Comparison of ENCODE assay signal across 19 cellular contexts in genomic region chr18:8865934-8866333, GRCh38.
DNase-seq lines count a peak whose midpoint lies in the region; ATAC-seq and TF ChIP-seq lines count a peak whose summit lies in the region.
"Had no signal": no experiment of that assay in that cellular context is flagged by ENCODE, and none has a peak within 500 bp of the region (broad histone marks: within the 10 kb centered on the region; RNA-seq: fewer than 3 reads in every experiment).

No MANE protein-coding gene starts in this region.

- H3K9me3 ChIP-seq in HEK293 (ENCODE audit: control insufficient read depth, insufficient read depth, low read depth, low read length) (no peaks in the 10 kb centered on the region), A673 (ENCODE audit: low read depth, low read length, poor library complexity, severe bottlenecking) (no peaks in the 10 kb centered on the region)
- H3K9me3 ChIP-seq: BE2C had no signal

- H3K27ac Mint-ChIP-seq in chondrocyte (ENCODE audit: unreplicated experiment), result no peak overlapping the region
- H3K27ac Mint-ChIP-seq: CD8-positive, alpha-beta memory T cell; HFFc6 had no signal

- no peak for TF ChIP-seq CTCF in HEK293 (tag by site-specific recombination; IDR thresholded peaks at IDR 0.05)
- TF ChIP-seq CTCF in chondrocyte (IDR thresholded peaks at IDR 0.05), result no peak
- no peak for TF ChIP-seq CTCF in A673 (conservative IDR thresholded peaks at IDR 0.05; ENCODE audit: low read depth, low read length)

- H3K36me3 Mint-ChIP-seq in chondrocyte (ENCODE audit: low read depth), result no peaks in the 10 kb centered on the region
- H3K36me3 Mint-ChIP-seq: CD4-positive, CD25-positive, alpha-beta regulatory T cell; CD8-positive, alpha-beta memory T cell had no signal

- no peak overlapping the region for H3K4me3 ChIP-seq in HEK293 (ENCODE audit: low read depth, low read length)
- H3K4me3 ChIP-seq in A673 (ENCODE audit: low read depth, low read length, poor library complexity, severe bottlenecking), result no peak overlapping the region
- H3K4me3 ChIP-seq: GM23248 had no signal

- H3K27me3 Mint-ChIP-seq in chondrocyte (ENCODE audit: low read depth), result no peaks in the 10 kb centered on the region
- H3K27me3 Mint-ChIP-seq: CD4-positive, CD25-positive, alpha-beta regulatory T cell had no signal

- POLR2A ChIA-PET in HEK293 (lab: Yijun Ruan, JAX) (no interaction called here), A673 (lab: Charles Lee; ENCODE audit: low non-redundant PET) (no interaction called here)

- no peaks in the 10 kb centered on the region for H3K9me3 Mint-ChIP-seq in chondrocyte (ENCODE audit: low read depth)
- H3K9me3 Mint-ChIP-seq: CD8-positive, alpha-beta memory T cell; HFFc6 had no signal

- no peak overlapping the region for H3K4me3 Mint-ChIP-seq in chondrocyte (ENCODE audit: unreplicated experiment)
- H3K4me3 Mint-ChIP-seq: CD4-positive, CD25-positive, alpha-beta regulatory T cell; CD8-positive, alpha-beta memory T cell; HFFc6 had no signal

- CTCF ChIA-PET in HEK293 (lab: Yijun Ruan, JAX) (no interaction called here), A673 (lab: Charles Lee) (no interaction called here)

- TF ChIP-seq POLR2A in erythroblast (IDR thresholded peaks at IDR 0.05; ENCODE audit: low read length), result no peak

- ATAC-seq in GM19324 (IDR thresholded peaks at IDR 0.05; ENCODE audit: low FRiP score, unreplicated experiment), result no peak

- H3K27me3 ChIP-seq in A673 (replicated peaks; ENCODE audit: insufficient read depth, low read depth, low read length, poor library complexity), result no peaks in the 10 kb centered on the region
- H3K27me3 ChIP-seq: BE2C had no signal

- intact Hi-C loops in A673 (cut with micrococcal nuclease; ENCODE audit: unreplicated experiment), result no loop called here

- BruUV-seq in A673 (replicated peaks; lab: Mats Ljungman, UMichigan), result no TSS peak

- H3K36me3 ChIP-seq in HEK293 (ENCODE audit: control insufficient read depth in 2 of 2, insufficient read depth in 1 of 2, low read length in 2 of 2) (no peaks in the 10 kb centered on the region), A673 (ENCODE audit: insufficient read depth, low read length, poor library complexity, severe bottlenecking) (no peaks in the 10 kb centered on the region)
- H3K36me3 ChIP-seq: BE2C had no signal

- H3K4me1 Mint-ChIP-seq in chondrocyte (ENCODE audit: low read depth), result no peaks in the 10 kb centered on the region
- H3K4me1 Mint-ChIP-seq: CD4-positive, CD25-positive, alpha-beta regulatory T cell; CD8-positive, alpha-beta memory T cell had no signal

- H3K27ac ChIP-seq in HEK293 (ENCODE audit: extremely low read depth, low read depth, low read length), result no peak overlapping the region
- no peak overlapping the region for H3K27ac ChIP-seq in A673 (ENCODE audit: low read depth, low read length, poor library complexity, severe bottlenecking)
- H3K27ac ChIP-seq: GM23248 had no signal

- H3K4me1 ChIP-seq in HEK293 (ENCODE audit: control insufficient read depth, insufficient read depth, low read length), result no peaks in the 10 kb centered on the region
- no peaks in the 10 kb centered on the region for H3K4me1 ChIP-seq in A673 (ENCODE audit: insufficient read depth, low read length, poor library complexity, severe bottlenecking)
- H3K4me1 ChIP-seq: BE2C had no signal

- DNase-seq in RPMI7951 (ENCODE audit: low read depth) (peak; percentile 69), erythroblast (lab: John Stamatoyannopoulos, UW) (peak; percentile 19 to 73), chondrocyte (ENCODE audit: low spot score) (no peak), A673 (ENCODE audit: low spot score) (no peak)
- DNase-seq: ACHN; BE2C; C1 segment of cervical spinal cord; CD4-positive, CD25-positive, alpha-beta regulatory T cell; CD8-positive, alpha-beta memory T cell; COR-L47; DMS 273 treated with DMSO at 0.1 percent for 48 hours; DMS53; DND-41; GM23248; HCEC 1CT; HFFc6; IMR-90 had no signal

TF ChIP-seq in HEK293, 187 proteins besides CTCF, POLR2A, EP300 and RAD21:
- TF ChIP-seq, protein P1, sequence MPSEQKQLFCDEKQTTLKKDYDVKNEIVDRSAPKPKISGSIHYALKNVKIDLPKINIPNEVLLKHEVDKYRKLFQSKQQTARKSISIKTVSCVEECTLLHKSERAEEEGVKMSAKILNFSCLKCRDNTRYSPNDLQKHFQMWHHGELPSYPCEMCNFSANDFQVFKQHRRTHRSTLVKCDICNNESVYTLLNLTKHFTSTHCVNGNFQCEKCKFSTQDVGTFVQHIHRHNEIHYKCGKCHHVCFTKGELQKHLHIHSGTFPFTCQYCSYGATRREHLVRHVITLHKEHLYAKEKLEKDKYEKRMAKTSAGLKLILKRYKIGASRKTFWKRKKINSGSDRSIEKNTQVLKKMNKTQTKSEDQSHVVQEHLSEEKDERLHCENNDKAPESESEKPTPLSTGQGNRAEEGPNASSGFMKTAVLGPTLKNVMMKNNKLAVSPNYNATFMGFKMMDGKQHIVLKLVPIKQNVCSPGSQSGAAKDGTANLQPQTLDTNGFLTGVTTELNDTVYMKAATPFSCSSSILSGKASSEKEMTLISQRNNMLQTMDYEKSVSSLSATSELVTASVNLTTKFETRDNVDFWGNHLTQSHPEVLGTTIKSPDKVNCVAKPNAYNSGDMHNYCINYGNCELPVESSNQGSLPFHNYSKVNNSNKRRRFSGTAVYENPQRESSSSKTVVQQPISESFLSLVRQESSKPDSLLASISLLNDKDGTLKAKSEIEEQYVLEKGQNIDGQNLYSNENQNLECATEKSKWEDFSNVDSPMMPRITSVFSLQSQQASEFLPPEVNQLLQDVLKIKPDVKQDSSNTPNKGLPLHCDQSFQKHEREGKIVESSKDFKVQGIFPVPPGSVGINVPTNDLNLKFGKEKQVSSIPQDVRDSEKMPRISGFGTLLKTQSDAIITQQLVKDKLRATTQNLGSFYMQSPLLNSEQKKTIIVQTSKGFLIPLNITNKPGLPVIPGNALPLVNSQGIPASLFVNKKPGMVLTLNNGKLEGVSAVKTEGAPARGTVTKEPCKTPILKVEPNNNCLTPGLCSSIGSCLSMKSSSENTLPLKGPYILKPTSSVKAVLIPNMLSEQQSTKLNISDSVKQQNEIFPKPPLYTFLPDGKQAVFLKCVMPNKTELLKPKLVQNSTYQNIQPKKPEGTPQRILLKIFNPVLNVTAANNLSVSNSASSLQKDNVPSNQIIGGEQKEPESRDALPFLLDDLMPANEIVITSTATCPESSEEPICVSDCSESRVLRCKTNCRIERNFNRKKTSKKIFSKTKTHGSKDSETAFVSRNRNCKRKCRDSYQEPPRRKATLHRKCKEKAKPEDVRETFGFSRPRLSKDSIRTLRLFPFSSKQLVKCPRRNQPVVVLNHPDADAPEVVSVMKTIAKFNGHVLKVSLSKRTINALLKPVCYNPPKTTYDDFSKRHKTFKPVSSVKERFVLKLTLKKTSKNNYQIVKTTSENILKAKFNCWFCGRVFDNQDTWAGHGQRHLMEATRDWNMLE (tag by site-specific recombination; conservative IDR thresholded peaks at IDR 0.05; ENCODE audit: low read depth), result no peak
- TF ChIP-seq ZNF48 (tag by site-specific recombination; IDR thresholded peaks at IDR 0.05) (no peak), SETDB1 (IDR thresholded peaks at IDR 0.05; ENCODE audit: insufficient read length, low read length) (no peak), ZIC2 (tag by site-specific recombination; IDR thresholded peaks at IDR 0.05) (0 out of 2 replicates have a peak, but pooled peaks have one; percentile 13), ZNF785 (tag by site-specific recombination; IDR thresholded peaks at IDR 0.05) (no peak)
- TF ChIP-seq, protein P2, sequence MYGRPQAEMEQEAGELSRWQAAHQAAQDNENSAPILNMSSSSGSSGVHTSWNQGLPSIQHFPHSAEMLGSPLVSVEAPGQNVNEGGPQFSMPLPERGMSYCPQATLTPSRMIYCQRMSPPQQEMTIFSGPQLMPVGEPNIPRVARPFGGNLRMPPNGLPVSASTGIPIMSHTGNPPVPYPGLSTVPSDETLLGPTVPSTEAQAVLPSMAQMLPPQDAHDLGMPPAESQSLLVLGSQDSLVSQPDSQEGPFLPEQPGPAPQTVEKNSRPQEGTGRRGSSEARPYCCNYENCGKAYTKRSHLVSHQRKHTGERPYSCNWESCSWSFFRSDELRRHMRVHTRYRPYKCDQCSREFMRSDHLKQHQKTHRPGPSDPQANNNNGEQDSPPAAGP (tag by site-specific recombination; IDR thresholded peaks at IDR 0.05), result no peak
- TF ChIP-seq, protein P3, sequence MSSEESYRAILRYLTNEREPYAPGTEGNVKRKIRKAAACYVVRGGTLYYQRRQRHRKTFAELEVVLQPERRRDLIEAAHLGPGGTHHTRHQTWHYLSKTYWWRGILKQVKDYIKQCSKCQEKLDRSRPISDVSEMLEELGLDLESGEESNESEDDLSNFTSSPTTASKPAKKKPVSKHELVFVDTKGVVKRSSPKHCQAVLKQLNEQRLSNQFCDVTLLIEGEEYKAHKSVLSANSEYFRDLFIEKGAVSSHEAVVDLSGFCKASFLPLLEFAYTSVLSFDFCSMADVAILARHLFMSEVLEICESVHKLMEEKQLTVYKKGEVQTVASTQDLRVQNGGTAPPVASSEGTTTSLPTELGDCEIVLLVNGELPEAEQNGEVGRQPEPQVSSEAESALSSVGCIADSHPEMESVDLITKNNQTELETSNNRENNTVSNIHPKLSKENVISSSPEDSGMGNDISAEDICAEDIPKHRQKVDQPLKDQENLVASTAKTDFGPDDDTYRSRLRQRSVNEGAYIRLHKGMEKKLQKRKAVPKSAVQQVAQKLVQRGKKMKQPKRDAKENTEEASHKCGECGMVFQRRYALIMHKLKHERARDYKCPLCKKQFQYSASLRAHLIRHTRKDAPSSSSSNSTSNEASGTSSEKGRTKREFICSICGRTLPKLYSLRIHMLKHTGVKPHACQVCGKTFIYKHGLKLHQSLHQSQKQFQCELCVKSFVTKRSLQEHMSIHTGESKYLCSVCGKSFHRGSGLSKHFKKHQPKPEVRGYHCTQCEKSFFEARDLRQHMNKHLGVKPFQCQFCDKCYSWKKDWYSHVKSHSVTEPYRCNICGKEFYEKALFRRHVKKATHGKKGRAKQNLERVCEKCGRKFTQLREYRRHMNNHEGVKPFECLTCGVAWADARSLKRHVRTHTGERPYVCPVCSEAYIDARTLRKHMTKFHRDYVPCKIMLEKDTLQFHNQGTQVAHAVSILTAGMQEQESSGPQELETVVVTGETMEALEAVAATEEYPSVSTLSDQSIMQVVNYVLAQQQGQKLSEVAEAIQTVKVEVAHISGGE (tag by site-specific recombination; conservative IDR thresholded peaks at IDR 0.05; ENCODE audit: low read depth), result no peak

Comparison
In these comparisons a context has a peak if more than half of its experiments do, and no peak if none do; other contexts are left out.
1. DNase-seq: peak in RPMI7951 (single experiment) and erythroblast (2 of 2); none in chondrocyte (single experiment) and A673 (single experiment).